In genomic region chr11:77457340-77457739, GRCh38 we compare ENCODE assay signal across 14 cellular contexts. TPM values are rescaled to one million over a fixed set of nuclear protein-coding genes. Genes with fewer than 3 reads are reported as not detected.
DNase-seq lines count a peak whose midpoint lies in the region; ATAC-seq and TF ChIP-seq lines count a peak whose summit lies in the region.
"Had no signal": no experiment of that assay in that cellular context is flagged by ENCODE, and none has a peak within 500 bp of the region (broad histone marks: within the 10 kb centered on the region; RNA-seq: fewer than 3 reads in every experiment).

No MANE protein-coding gene starts in this region.

- H4K5ac ChIP-seq in H9 (ENCODE audit: insufficient read length, low read depth, low read length), result no peak overlapping the region

- H3K9me3 ChIP-seq in H9 (ENCODE audit: control insufficient read depth, low read depth, low read length) (no peaks in the 10 kb centered on the region), iPS-20b (ENCODE audit: insufficient read depth, low read depth, low read length) (no peaks in the 10 kb centered on the region), ovary (no peaks in the 10 kb centered on the region)

- H3K4ac ChIP-seq in H9 (ENCODE audit: low read depth, low read length), result no peak overlapping the region

- no peak overlapping the region for H2BK12ac ChIP-seq in H9 (ENCODE audit: insufficient read length, low read depth, low read length)

- H3K4me1 Mint-ChIP-seq in H9, result peaks cover 65 to 78% of the 10 kb centered on the region in 2 experiments
- H3K4me1 Mint-ChIP-seq in chondrocyte (ENCODE audit: low read depth), result peaks cover 5% of the 10 kb centered on the region

- peaks cover 15% of the 10 kb centered on the region for H3K4me1 ChIP-seq in H9 (ENCODE audit: insufficient read depth, low read length)
- peaks cover 60% of the 10 kb centered on the region for H3K4me1 ChIP-seq in iPS-20b (ENCODE audit: insufficient read depth, low read length)
- peaks cover 2% of the 10 kb centered on the region for H3K4me1 ChIP-seq in ovary (ENCODE audit: insufficient read depth)

- H4K8ac ChIP-seq in H9 (replicated peaks; ENCODE audit: insufficient read length, low read depth, low read length), result no peak overlapping the region

- TF ChIP-seq CTCF in H9 (conservative IDR thresholded peaks at IDR 0.05) (no peak), chondrocyte (IDR thresholded peaks at IDR 0.05) (no peak), ovary (IDR thresholded peaks at IDR 0.05) (no peak)

- ATAC-seq in GM18873 (IDR thresholded peaks at IDR 0.05; ENCODE audit: low FRiP score, unreplicated experiment), result peak; percentile 17
- ATAC-seq in HG03439 (IDR thresholded peaks at IDR 0.05; ENCODE audit: unreplicated experiment), result peak; percentile 21

- no peak overlapping the region for H3K23ac ChIP-seq in H9 (ENCODE audit: insufficient read length, low read depth, low read length)

- no peak overlapping the region for H2BK5ac ChIP-seq in H9 (ENCODE audit: insufficient read length, low read length)

- H3K9me3 Mint-ChIP-seq in H9, result no peaks in the 10 kb centered on the region
- no peaks in the 10 kb centered on the region for H3K9me3 Mint-ChIP-seq in chondrocyte (ENCODE audit: low read depth)

- H3K4me3 ChIP-seq in iPS-20b (ENCODE audit: low read length) (peak overlapping the region; percentile 52; the same call in 1 of the 2 replicates), ovary (no peak overlapping the region)
- H3K4me3 ChIP-seq: skin epidermis had no signal

- intact Hi-C loops in ovary (cut with DNase I), result no loop called here

- no peak overlapping the region for H2BK20ac ChIP-seq in H9 (ENCODE audit: low read depth, low read length, poor library complexity, severe bottlenecking)

- H3K27ac ChIP-seq in H9 (ENCODE audit: insufficient read length, low read depth, low read length) (peak overlapping the region; percentile 57), iPS-20b (ENCODE audit: low read length) (no peak overlapping the region), ovary (no peak overlapping the region)
- H3K27ac ChIP-seq: skin epidermis, WERI-Rb-1 had no signal

- no peak overlapping the region for H3K56ac ChIP-seq in H9 (ENCODE audit: insufficient read length, low read depth, low read length)

- WGBS in H9 (ENCODE audit: extremely low coverage, insufficient read length, low lambda C conversion rate), result no CpG with 5 or more reads among the region's 5 CpGs
- 64 to 75% (median 72%) methylated on average over 5 of the region's 5 CpGs for WGBS in ovary, 3 donors

- TF ChIP-seq POLR2A in ovary (IDR thresholded peaks at IDR 0.05), result no peak

- no peak overlapping the region for H3T11ph ChIP-seq in H9 (ENCODE audit: low read length)

- H3K9ac ChIP-seq in H9 (ENCODE audit: extremely low read depth, insufficient read length, low read length) (no peak overlapping the region), iPS-20b (ENCODE audit: low read depth, low read length) (peak overlapping the region; percentile 26; the same call in 1 of the 2 replicates)

- peaks cover 2 to 5% (median 3%) of the 10 kb centered on the region in 3 experiments; a peak in 4 of 7 replicates for H3K36me3 Mint-ChIP-seq in H9 (ENCODE audit: insufficient read depth in 1 of 3, low read depth in 3 of 3)
- H3K36me3 Mint-ChIP-seq in chondrocyte (ENCODE audit: low read depth), result no peaks in the 10 kb centered on the region
- H3K36me3 Mint-ChIP-seq: CD4-positive, CD25-positive, alpha-beta regulatory T cell had no signal

- H2BK15ac ChIP-seq in H9 (ENCODE audit: low read depth, low read length), result no peak overlapping the region

- H3K4me3 Mint-ChIP-seq in H9 (peak overlapping the region; percentile 3 to 61; a peak in 4 of 5 replicates), chondrocyte (ENCODE audit: unreplicated experiment) (no peak overlapping the region)
- H3K4me3 Mint-ChIP-seq: CD4-positive, CD25-positive, alpha-beta regulatory T cell had no signal

- no peaks in the 10 kb centered on the region for H3K27me3 Mint-ChIP-seq in H9 (ENCODE audit: low read depth)
- H3K27me3 Mint-ChIP-seq in chondrocyte (ENCODE audit: low read depth), result peaks cover 3% of the 10 kb centered on the region

- H3K27me3 ChIP-seq in H9 (ENCODE audit: insufficient read depth, low read length), result no peaks in the 10 kb centered on the region
- no peaks in the 10 kb centered on the region for H3K27me3 ChIP-seq in iPS-20b (ENCODE audit: insufficient read depth, low read length)
- no peaks in the 10 kb centered on the region for H3K27me3 ChIP-seq in ovary

- peak; percentile 63 for DNase-seq in H9
- DNase-seq in SK-N-DZ (ENCODE audit: low spot score), result no peak
- no peak for DNase-seq in chondrocyte (ENCODE audit: low spot score)
- DNase-seq in ovary, result no peak
- no peak for DNase-seq in activated gamma-delta T cell treated with Interleukin-2 at 50 U/mL for 16 hours
- DNase-seq: activated effector memory CD4-positive, alpha-beta T cell treated with anti-CD3 and anti-CD28 coated beads, Interleukin-2, amount 50 U/mL, for 16 hours; CD4-positive, CD25-positive, alpha-beta regulatory T cell; cortex of kidney; NCI-H2029 treated with DMSO at 0.1 percent for 48 hours; WERI-Rb-1 had no signal

- no peak overlapping the region for H3K18ac ChIP-seq in H9 (ENCODE audit: insufficient read length, low read depth, low read length)

- peaks cover 19% of the 10 kb centered on the region; the same call in 1 of the 2 replicates for H3K79me2 ChIP-seq in H9 (ENCODE audit: insufficient read depth, low read length)

- no peak overlapping the region for H4K91ac ChIP-seq in H9 (ENCODE audit: insufficient read length, low read depth, low read length)

- H3K36me3 ChIP-seq in iPS-20b (ENCODE audit: insufficient read depth, low read depth, low read length) (peaks cover 1% of the 10 kb centered on the region; the same call in 1 of the 2 replicates), ovary (no peaks in the 10 kb centered on the region)

- H2AFZ ChIP-seq in H9 (ENCODE audit: low read length), result no peak overlapping the region

- no peak overlapping the region for H2BK120ac ChIP-seq in H9 (ENCODE audit: low read depth, low read length, poor library complexity, severe bottlenecking)

- peaks cover 1% of the 10 kb centered on the region for H3K79me1 ChIP-seq in H9 (ENCODE audit: insufficient read depth, low read depth, low read length, poor library complexity, severe bottlenecking)

- no peak for TF ChIP-seq EP300 in ovary (IDR thresholded peaks at IDR 0.05)

- H2AK5ac ChIP-seq in H9 (ENCODE audit: insufficient read length, low read length), result no peak overlapping the region

- H3K27ac Mint-ChIP-seq in H9, result peak overlapping the region; percentile 91 to 93 (median 93)
- no peak overlapping the region for H3K27ac Mint-ChIP-seq in chondrocyte (ENCODE audit: unreplicated experiment)
- H3K27ac Mint-ChIP-seq: CD4-positive, CD25-positive, alpha-beta regulatory T cell had no signal

- H3K4me2 ChIP-seq in H9 (ENCODE audit: insufficient read depth, insufficient read length, low read length), result peak overlapping the region; percentile 51

- H4K20me1 ChIP-seq in H9 (ENCODE audit: control insufficient read depth, insufficient read depth, insufficient read length), result no peaks in the 10 kb centered on the region

- H3K14ac ChIP-seq in H9 (ENCODE audit: insufficient read depth, low read length), result no peak overlapping the region

- no peaks in the 10 kb centered on the region for H3K23me2 ChIP-seq in H9 (ENCODE audit: insufficient read length, low read depth, low read length, poor library complexity, severe bottlenecking)

RNA-seq across cellular contexts. Expression of gene PAK1, which starts 16.6 kb away (rescaled TPM):
- total RNA-seq in H9 (2021) (120 and 122 TPM in 2 replicates), chondrocyte (24.5 to 30.2 TPM (median 28.2 TPM) in 3 replicates), ovary (10 to 100 TPM; 31.2 to 48.1 (median 42.3) TPM)
- polyA plus RNA-seq in SK-N-DZ (2014; cell fraction: cytosol; rRNA removed), result 38.4 and 40.4 TPM in 2 replicates
- polyA plus RNA-seq in SK-N-DZ (2014; cell fraction: nucleus; rRNA removed), result 65.4 and 122 TPM in 2 replicates
- polyA plus RNA-seq in ovary, result 10 to 100 TPM; 18.4 to 53.0 TPM
